Comparison of ENCODE assay signal across 32 cellular contexts in genomic region chr7:64613653-64614052, GRCh38.
"Had no signal": no experiment of that assay in that cellular context is flagged by ENCODE, and none has a peak within 500 bp of the region (broad histone marks: within the 10 kb centered on the region; RNA-seq: fewer than 3 reads in every experiment).

No MANE protein-coding gene starts in this region.

- FAIRE-seq: bronchial epithelial cell had no signal

- H3K27me3 ChIP-seq: ascending aorta, cardiac muscle cell had no signal

- H3K4me3 ChIP-seq: ascending aorta, cardiac muscle cell had no signal

- H3K9me3 ChIP-seq: ascending aorta had no signal

- ATAC-seq: activated CD4-positive, alpha-beta T cell treated with anti-CD3 and anti-CD28 coated beads for 36 hours; activated CD4-positive, CD25-positive, alpha-beta regulatory T cell treated with anti-CD3 and anti-CD28 coated beads, Interleukin-2, amount 50 U/mL, for 24 hours; activated CD8-positive, alpha-beta memory T cell treated with anti-CD3 and anti-CD28 coated beads, Interleukin-2, amount 10 ng/mL, durations not matched to agents 7 days and 5 days; activated CD8-positive, alpha-beta T cell treated with anti-CD3 and anti-CD28 coated beads, Interleukin-2, amount 10 ng/mL, durations not matched to agents 7 days and 5 days; activated naive CD8-positive, alpha-beta T cell treated with anti-CD3 and anti-CD28 coated beads, Interleukin-2, amount 50 U/mL, for 24 hours; WTC11 had no signal

- H3K4me1 ChIP-seq: ascending aorta had no signal

- H3K36me3 ChIP-seq: ascending aorta, cardiac muscle cell, WERI-Rb-1 had no signal

- DNase-seq: activated CD4-positive, alpha-beta memory T cell treated with anti-CD3 and anti-CD28 coated beads, Interleukin-2, amount 10 ng/mL, durations not matched to agents 7 days and 5 days; activated CD4-positive, alpha-beta T cell treated with anti-CD3 and anti-CD28 coated beads for 1 hour; activated CD4-positive, alpha-beta T cell treated with anti-CD3 and anti-CD28 coated beads for 36 hours; activated CD4-positive, alpha-beta T cell treated with anti-CD3 and anti-CD28 coated beads for 48 hours; activated CD4-positive, alpha-beta T cell treated with anti-CD3 and anti-CD28 coated beads, Interleukin-2, amount 10 ng/mL, durations not matched to agents 7 days and 5 days; activated CD4-positive, alpha-beta T cell treated with anti-CD3 and anti-CD28 coated beads, Interleukin-2, amount 50 U/mL, for 48 hours; activated CD4-positive, CD25-positive, alpha-beta regulatory T cell; activated CD8-positive, alpha-beta memory T cell treated with anti-CD3 and anti-CD28 coated beads for 24 hours; activated CD8-positive, alpha-beta memory T cell treated with anti-CD3 and anti-CD28 coated beads, Interleukin-2, amount 10 ng/mL, durations not matched to agents 7 days and 5 days; activated CD8-positive, alpha-beta memory T cell treated with anti-CD3 and anti-CD28 coated beads, Interleukin-2, amount 50 U/mL, for 48 hours; activated CD8-positive, alpha-beta T cell treated with anti-CD3 and anti-CD28 coated beads, Interleukin-2, amount 10 ng/mL, durations not matched to agents 7 days and 5 days; activated effector memory CD4-positive, alpha-beta T cell treated with Interleukin-2 at 50 U/mL for 16 hours; activated gamma-delta T cell; activated naive CD4-positive, alpha-beta T cell treated with anti-CD3 and anti-CD28 coated beads, Interleukin-2, amount 10 ng/mL, durations not matched to agents 7 days and 5 days; activated naive CD4-positive, alpha-beta T cell treated with Interleukin-2 at 50 U/mL for 16 hours; activated naive CD8-positive, alpha-beta T cell treated with anti-CD3 and anti-CD28 coated beads, Interleukin-2, amount 10 ng/mL, durations not matched to agents 7 days and 5 days; activated naive CD8-positive, alpha-beta T cell treated with anti-CD3 and anti-CD28 coated beads, Interleukin-2, amount 50 U/mL, for 24 hours; activated T-cell treated with anti-CD3 and anti-CD28 coated beads, Interleukin-2, amount 50 U/mL, for 24 hours; activated T-cell treated with anti-CD3 and anti-CD28 coated beads, Interleukin-2, amount 50 U/mL, for 48 hours; amygdala; anterior cingulate cortex; caudate nucleus; cerebellar nuclear complex; T-helper 1 cell; T-helper 2 cell; T-helper 9 cell; WERI-Rb-1 had no signal

- H3K27ac ChIP-seq: ascending aorta, cardiac muscle cell, WERI-Rb-1 had no signal
